15 cellular contexts compared by ENCODE assay signal in genomic region chr16:3665508-3665907, GRCh38. TPM values are rescaled to one million over a fixed set of nuclear protein-coding genes. Genes with fewer than 3 reads are reported as not detected.
A peak's percentile ranks its signal among the peaks of the same experiment; 100 is the strongest.
DNase-seq lines count a peak whose midpoint lies in the region; ATAC-seq, FAIRE-seq and TF ChIP-seq lines count a peak whose summit lies in the region.
"Had no signal": no experiment of that assay in that cellular context is flagged by ENCODE, and none has a peak within 500 bp of the region (broad histone marks: within the 10 kb centered on the region; RNA-seq: fewer than 3 reads in every experiment).

No MANE protein-coding gene starts in this region.

- H3K27ac Mint-ChIP-seq in CD4-positive, alpha-beta memory T cell, result peak overlapping the region; percentile 19 to 89 (median 76)
- no peak overlapping the region for H3K27ac Mint-ChIP-seq in Caco-2 (ENCODE audit: unreplicated experiment)
- H3K27ac Mint-ChIP-seq: endodermal cell had no signal

- H3K36me3 ChIP-seq in CD4-positive, alpha-beta memory T cell (ENCODE audit: insufficient read depth, low read length), result peaks cover 30% of the 10 kb centered on the region
- H3K36me3 ChIP-seq in kidney (ENCODE audit: control insufficient read depth in 1 of 2, insufficient read depth in 2 of 2, low read length in 2 of 2), result peaks cover 11 to 50% of the 10 kb centered on the region in 2 donors
- peaks cover 2% of the 10 kb centered on the region for H3K36me3 ChIP-seq in Caco-2 (ENCODE audit: control insufficient read depth, insufficient read depth, low read length)

- ATAC-seq in esophagus mucosa, result no peak
- ATAC-seq: left ventricle myocardium superior had no signal

- peak; percentile 24 for TF ChIP-seq CTCF in GM13977 (IDR thresholded peaks at IDR 0.05; ENCODE audit: extremely low read depth, insufficient read depth, missing control alignments)
- TF ChIP-seq CTCF in kidney (IDR thresholded peaks at IDR 0.05; ENCODE audit: borderline replicate concordance, extremely low read depth, insufficient read depth), result no peak
- no peak for TF ChIP-seq CTCF in Caco-2 (IDR thresholded peaks at IDR 0.05; ENCODE audit: insufficient read depth in 1 of 2, low read depth in 1 of 2, low read length in 1 of 2, severe bottlenecking in 1 of 2, unreplicated experiment in 1 of 2)

- BruUV-seq in Caco-2 (replicated peaks; lab: Mats Ljungman, UMichigan), result no TSS peak

- FAIRE-seq in kidney (lab: Jason Lieb, UNC), result no peak
- FAIRE-seq: astrocyte, G401.6 had no signal

- POLR2A ChIA-PET in CD4-positive, alpha-beta memory T cell (lab: Charles Lee; ENCODE audit: partially characterized antibody), result no interaction called here
- POLR2A ChIA-PET in Caco-2 (lab: Charles Lee), result no interaction called here

- peak overlapping the region in 2 of 8 donors; percentile 31 to 38 for H3K4me3 Mint-ChIP-seq in CD4-positive, alpha-beta memory T cell
- H3K4me3 Mint-ChIP-seq in Caco-2 (ENCODE audit: unreplicated experiment), result no peak overlapping the region
- H3K4me3 Mint-ChIP-seq: endodermal cell had no signal

- no peak overlapping the region for H3K9ac ChIP-seq in kidney (ENCODE audit: low read length in 2 of 2)

- CTCF ChIA-PET in CD4-positive, alpha-beta memory T cell (lab: Charles Lee; ENCODE audit: partially characterized antibody), result interaction anchor here (0.6 kb wide), 1 partner anchor 65 kb away, joined by 3 read pairs; no protein-coding TSS in a partner anchor
- CTCF ChIA-PET in Caco-2 (lab: Charles Lee), result interaction anchor here (0.6 kb wide), 1 partner anchor 215 kb away, joined by 3 read pairs; no protein-coding TSS in a partner anchor

- peak overlapping the region; percentile 3 for H3K27ac ChIP-seq in CD4-positive, alpha-beta memory T cell (ENCODE audit: low read depth, low read length)
- no peak overlapping the region for H3K27ac ChIP-seq in kidney (ENCODE audit: low read depth in 2 of 2, low read length in 2 of 2)
- H3K27ac ChIP-seq: heart right ventricle, neutrophil, skin epidermis had no signal

- no peaks in the 10 kb centered on the region for H3K27me3 ChIP-seq in CD4-positive, alpha-beta memory T cell (ENCODE audit: insufficient read depth, low read length)
- H3K27me3 ChIP-seq in Caco-2 (replicated peaks; ENCODE audit: control insufficient read depth, insufficient read depth, low read length), result no peaks in the 10 kb centered on the region
- H3K27me3 ChIP-seq: heart right ventricle, neutrophil had no signal

- H3K27me3 Mint-ChIP-seq in CD4-positive, alpha-beta memory T cell, result no peaks in the 10 kb centered on the region
- H3K27me3 Mint-ChIP-seq in Caco-2 (ENCODE audit: insufficient read depth, unreplicated experiment), result no peaks in the 10 kb centered on the region

- H3K4me1 Mint-ChIP-seq in CD4-positive, alpha-beta memory T cell, result peaks cover 13 to 23% (median 17%) of the 10 kb centered on the region in 4 donors
- H3K4me1 Mint-ChIP-seq in Caco-2 (ENCODE audit: low read depth, unreplicated experiment), result no peaks in the 10 kb centered on the region
- H3K4me1 Mint-ChIP-seq: endodermal cell had no signal

- in situ Hi-C loops in GM13977 (cut with MboI; ENCODE audit: low pct_unique_long_range_greater_than_20kb, low sequenced_read_pairs, unreplicated experiment), result no loop called here

- no peaks in the 10 kb centered on the region for H3K9me3 Mint-ChIP-seq in CD4-positive, alpha-beta memory T cell
- H3K9me3 Mint-ChIP-seq in Caco-2 (ENCODE audit: unreplicated experiment), result no peaks in the 10 kb centered on the region
- H3K9me3 Mint-ChIP-seq: endodermal cell had no signal

- DNase-seq in CD4-positive, alpha-beta memory T cell, result peak in 4 of 5 donors; percentile 21 to 34 (median 28)
- DNase-seq in GM13977 (ENCODE audit: low spot score) (no peak), kidney (peak; percentile 33), Caco-2 (no peak), NCI-H446 (lab: John Stamatoyannopoulos, UW) (no peak), NCI-H526 treated with DMSO at 0.1 percent for 48 hours (lab: John Stamatoyannopoulos, UW) (no peak)
- peak; percentile 47 for DNase-seq in activated CD8-positive, alpha-beta memory T cell treated with anti-CD3 and anti-CD28 coated beads, Interleukin-2, amount 50 U/mL, for 4 hours
- DNase-seq: endodermal cell, heart right ventricle, left ventricle myocardium superior had no signal

- no peaks in the 10 kb centered on the region for H3K9me3 ChIP-seq in CD4-positive, alpha-beta memory T cell (ENCODE audit: control insufficient read depth in 1 of 2, low read length in 2 of 2)
- H3K9me3 ChIP-seq in kidney (ENCODE audit: control insufficient read depth in 1 of 2, low read length in 2 of 2) (no peaks in the 10 kb centered on the region), Caco-2 (no peaks in the 10 kb centered on the region)
- H3K9me3 ChIP-seq: heart right ventricle, neutrophil had no signal

- H3K4me1 ChIP-seq in CD4-positive, alpha-beta memory T cell (ENCODE audit: insufficient read depth, low read length), result peaks cover 15% of the 10 kb centered on the region
- H3K4me1 ChIP-seq in kidney (ENCODE audit: control insufficient read depth in 1 of 2, insufficient read depth in 1 of 2, low read depth in 1 of 2, low read length in 2 of 2) (no peaks in the 10 kb centered on the region), Caco-2 (no peaks in the 10 kb centered on the region)
- H3K4me1 ChIP-seq: heart right ventricle had no signal

- H3K36me3 Mint-ChIP-seq in CD4-positive, alpha-beta memory T cell, result peaks cover 13 to 32% of the 10 kb centered on the region in 2 donors
- H3K36me3 Mint-ChIP-seq in Caco-2 (ENCODE audit: insufficient read depth, unreplicated experiment), result peaks cover 81% of the 10 kb centered on the region

- intact Hi-C loops in CD4-positive, alpha-beta memory T cell (cut with micrococcal nuclease), result loop anchor here (1.0 kb wide), 1 partner anchor 138 kb away; no protein-coding TSS in a partner anchor
- intact Hi-C loops in kidney (cut with DNase I), result no loop called here
- intact Hi-C loops in Caco-2 (cut with micrococcal nuclease; ENCODE audit: unreplicated experiment), result no loop called here

- H3K4me3 ChIP-seq in CD4-positive, alpha-beta memory T cell (ENCODE audit: low read length in 2 of 2), result no peak overlapping the region
- H3K4me3 ChIP-seq in kidney (ENCODE audit: low read length in 2 of 2), result no peak overlapping the region
- H3K4me3 ChIP-seq in Caco-2 (ENCODE audit: low read depth, low read length), result no peak overlapping the region
- H3K4me3 ChIP-seq: heart right ventricle, skin epidermis had no signal

RNA-seq across cellular contexts. Expression of gene DNASE1, which starts 11.0 kb away (rescaled TPM):
- 10 to 100 TPM; 51.2 to 59.9 TPM for total RNA-seq in CD4-positive, alpha-beta memory T cell
- 1 to 10 TPM in 1 of 2 donors, not detected in 1; 7.7 TPM for polyA plus RNA-seq in CD4-positive, alpha-beta memory T cell
- total RNA-seq in kidney (16.1 TPM), Caco-2 (2022) (26.2 and 38.1 TPM in 2 replicates), esophagus mucosa (7.9 TPM)
- 116 TPM for polyA plus RNA-seq in kidney (ENCODE audit: insufficient read depth, low read depth, low replicate concordance)

RNA-seq across cellular contexts. Expression of gene TRAP1, which starts 51.8 kb away (rescaled TPM):
- total RNA-seq in CD4-positive, alpha-beta memory T cell, result 100 to 1,000 TPM; 101 to 111 TPM
- polyA plus RNA-seq in CD4-positive, alpha-beta memory T cell, result 10 to 100 TPM; 56.4 to 59.2 TPM
- 86.3 TPM for total RNA-seq in kidney
- 88.8 TPM for polyA plus RNA-seq in kidney (ENCODE audit: insufficient read depth, low read depth, low replicate concordance)
- total RNA-seq in Caco-2 (2022), result 173 and 199 TPM in 2 replicates
- total RNA-seq in esophagus mucosa, result 131 TPM

RNA-seq across cellular contexts. Expression of gene SLX4, which starts 54.1 kb away (rescaled TPM):
- total RNA-seq in CD4-positive, alpha-beta memory T cell, result 1 to 10 TPM; 5.7 to 6.7 TPM
- under 1 TPM in 1 of 2 donors, not detected in 1; 0.87 TPM for polyA plus RNA-seq in CD4-positive, alpha-beta memory T cell
- total RNA-seq in kidney (4.8 TPM), Caco-2 (2022) (9.6 and 10.4 TPM in 2 replicates), esophagus mucosa (4.0 TPM)
- 1.0 TPM for polyA plus RNA-seq in kidney (ENCODE audit: insufficient read depth, low read depth, low replicate concordance)

Comparison
In these comparisons a context has a peak if more than half of its experiments do, and no peak if none do; other contexts are left out.
1. DNase-seq: peak in CD4-positive, alpha-beta memory T cell (4 of 5), activated CD8-positive, alpha-beta memory T cell treated with anti-CD3 and anti-CD28 coated beads, Interleukin-2, amount 50 U/mL, for 4 hours (single experiment) and kidney (single experiment); none in GM13977 (single experiment), Caco-2 (0 of 2), NCI-H446 (0 of 2) and NCI-H526 treated with DMSO at 0.1 percent for 48 hours (single experiment).